In genomic region chr10:70174058-70174741, GRCh38 we compare ENCODE assay signal across 1 cellular context.
A peak's percentile ranks its signal among the peaks of the same experiment; 100 is the strongest.
TF ChIP-seq lines count a peak whose summit lies in the region.

No MANE protein-coding gene starts in this region.

TF ChIP-seq in HepG2, 621 proteins besides CTCF, POLR2A, EP300 and RAD21 (continued from another document and continues in another):
- TF ChIP-seq ZNF503 (CRISPR knock-in tag; IDR thresholded peaks at IDR 0.05) (no peak), KMT2A (CRISPR knock-in tag; IDR thresholded peaks at IDR 0.05) (0 out of 2 replicates have a peak, but pooled peaks have one; percentile 33), BRCA1 (CRISPR knock-in tag; IDR thresholded peaks at IDR 0.05) (no peak), ZNF512 (CRISPR knock-in tag; IDR thresholded peaks at IDR 0.05) (peak; percentile 37; the same call in 1 of the 2 replicates), ZSCAN21 (CRISPR knock-in tag; IDR thresholded peaks at IDR 0.05; ENCODE audit: borderline replicate concordance) (peak; percentile 46; the same call in 1 of the 2 replicates), ASH2L (IDR thresholded peaks at IDR 0.05; ENCODE audit: insufficient read length, low read depth, low read length) (peak; percentile 56), KAT7 (CRISPR knock-in tag; IDR thresholded peaks at IDR 0.05; ENCODE audit: borderline replicate concordance) (peak; percentile 66; the same call in 1 of the 2 replicates), ZNF121 (CRISPR knock-in tag; IDR thresholded peaks at IDR 0.05) (no peak), ZNF280B (CRISPR knock-in tag; IDR thresholded peaks at IDR 0.05; ENCODE audit: borderline replicate concordance) (no peak), NR2F1 (CRISPR knock-in tag; IDR thresholded peaks at IDR 0.05) (no peak), PLSCR1 (CRISPR knock-in tag; IDR thresholded peaks at IDR 0.05; ENCODE audit: borderline replicate concordance) (no peak), GPN1 (CRISPR knock-in tag; IDR thresholded peaks at IDR 0.05; ENCODE audit: borderline replicate concordance) (no peak), ARID5B (CRISPR knock-in tag; IDR thresholded peaks at IDR 0.05) (peak; percentile 50; the same call in 1 of the 2 replicates), RXRB (CRISPR knock-in tag; IDR thresholded peaks at IDR 0.05; ENCODE audit: borderline replicate concordance) (peak; percentile 75; the same call in 1 of the 2 replicates), XRCC5 (optimal IDR thresholded peaks at IDR 0.05; ENCODE audit: low read length) (no peak), NONO (IDR thresholded peaks at IDR 0.05) (no peak), NONO (CRISPR knock-in tag; conservative IDR thresholded peaks at IDR 0.05) (no peak; the same call in 1 of the 2 replicates), CSRNP2 (CRISPR knock-in tag; conservative IDR thresholded peaks at IDR 0.05; ENCODE audit: low read depth) (no peak), ZNF20 (CRISPR knock-in tag; IDR thresholded peaks at IDR 0.05) (no peak), FOXJ3 (CRISPR knock-in tag; IDR thresholded peaks at IDR 0.05; ENCODE audit: borderline replicate concordance) (no peak), THAP11 (CRISPR knock-in tag; IDR thresholded peaks at IDR 0.05) (peak; percentile 77), SCMH1 (CRISPR knock-in tag; IDR thresholded peaks at IDR 0.05; ENCODE audit: borderline replicate concordance) (no peak), CREB3 (CRISPR knock-in tag; IDR thresholded peaks at IDR 0.05) (no peak), KDM6A (CRISPR knock-in tag; IDR thresholded peaks at IDR 0.05; ENCODE audit: low read depth) (no peak), ZNF335 (CRISPR knock-in tag; IDR thresholded peaks at IDR 0.05) (peak; percentile 54; the same call in 1 of the 2 replicates), ATF5 (CRISPR knock-in tag; IDR thresholded peaks at IDR 0.05; ENCODE audit: low read depth) (no peak), CEBPG (CRISPR knock-in tag; IDR thresholded peaks at IDR 0.05) (no peak), ZNF670 (CRISPR knock-in tag; IDR thresholded peaks at IDR 0.05; ENCODE audit: borderline replicate concordance) (no peak), BRD4 (CRISPR knock-in tag; IDR thresholded peaks at IDR 0.05) (peak; percentile 46; the same call in 1 of the 2 replicates), ZFP36 (IDR thresholded peaks at IDR 0.05; ENCODE audit: borderline replicate concordance, low read depth, low read length, partially characterized antibody) (no peak), SMARCE1 (IDR thresholded peaks at IDR 0.05; ENCODE audit: borderline replicate concordance) (no peak), HNF1A (IDR thresholded peaks at IDR 0.05; ENCODE audit: low read depth) (no peak), HNF1A (CRISPR knock-in tag; IDR thresholded peaks at IDR 0.05; ENCODE audit: borderline replicate concordance) (peak; percentile 34; the same call in 1 of the 2 replicates), ZNF446 (CRISPR knock-in tag; IDR thresholded peaks at IDR 0.05) (no peak), PBX2 (CRISPR knock-in tag; IDR thresholded peaks at IDR 0.05) (no peak), MAX (IDR thresholded peaks at IDR 0.05) (peak; percentile 66; the same call in 1 of the 2 replicates), STAT5B (CRISPR knock-in tag; IDR thresholded peaks at IDR 0.05) (no peak), ZNF841 (CRISPR knock-in tag; IDR thresholded peaks at IDR 0.05; ENCODE audit: borderline replicate concordance) (no peak; the same call in 1 of the 2 replicates), ZNF414 (CRISPR knock-in tag; IDR thresholded peaks at IDR 0.05) (no peak)
